ENCODE assay signal across 35 cellular contexts in genomic region chr3:168872811-168873210, GRCh38.
"Had no signal": no experiment of that assay in that cellular context is flagged by ENCODE, and none has a peak within 500 bp of the region (broad histone marks: within the 10 kb centered on the region; RNA-seq: fewer than 3 reads in every experiment).

No MANE protein-coding gene starts in this region.

- H3K4me2 ChIP-seq: KMS-11, PC-9 had no signal

- H3K9ac ChIP-seq: KMS-11 had no signal

- H2AFZ ChIP-seq: PC-9 had no signal

- ATAC-seq: Panc1, Right ventricle myocardium inferior, SK-N-SH treated with all-trans-retinoic acid at 6 μM for 48 hours had no signal

- H3K4me3 ChIP-seq: PC-9, SJCRH30, SK-N-MC had no signal

- H3K9me3 ChIP-seq: SJCRH30 had no signal

- FAIRE-seq: RCC 7860 had no signal

- DNase-seq: Karpas-422, KBM-7, MM.1S, NCI-H1048, NCI-H1092 treated with DMSO at 0.1 percent for 48 hours, NCI-H1105 treated with DMSO at 0.1 percent for 48 hours, NCI-H1417, NCI-H1436, NCI-H146, NCI-H1694, NCI-H187, NCI-H1930, NCI-H2029 treated with DMSO at 0.1 percent for 48 hours, NCI-H2081 treated with DMSO at 0.1 percent for 48 hours, NCI-H2107, NCI-H2171, NCI-H226, NCI-H446 treated with DMSO at 0.1 percent for 48 hours, NCI-H510A, NCI-H524, NCI-H526, NCI-H69, NCI-H748 treated with DMSO at 0.1 percent for 48 hours, NCI-H82, PC-9, SHP77, SIG-M5, SJCRH30 had no signal

- H3K36me3 ChIP-seq: SJCRH30 had no signal

- H3K4me1 ChIP-seq: SJCRH30 had no signal

- H3K27ac ChIP-seq: KMS-11, PC-9, RWPE1, SJCRH30, SK-N-MC had no signal

- H3K27me3 ChIP-seq: SJCRH30 had no signal
